16 cellular contexts compared by ENCODE assay signal in the genomic region with DNA sequence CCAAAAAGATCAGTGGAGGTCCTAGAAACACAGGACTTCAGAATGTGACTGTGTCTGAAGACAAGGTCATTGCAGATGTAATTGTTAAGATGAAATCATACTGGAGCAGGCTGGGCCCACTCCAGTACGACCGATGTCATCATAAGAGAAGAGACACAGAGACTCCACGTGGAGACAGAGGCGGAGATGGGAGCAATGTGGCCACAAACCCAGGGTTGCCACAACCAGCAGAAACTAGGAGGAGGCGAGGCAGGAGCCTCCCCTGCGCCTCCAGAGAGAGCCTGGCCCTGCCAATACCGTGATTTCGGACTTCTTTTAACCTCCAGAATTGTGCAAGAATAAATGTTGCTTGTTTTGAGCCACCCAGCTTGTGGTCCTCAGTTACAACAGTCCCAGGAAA. TPM values are rescaled to one million over a fixed set of nuclear protein-coding genes. Genes with fewer than 3 reads are reported as not detected.
"Had no signal": no experiment of that assay in that cellular context is flagged by ENCODE, and none has a peak within 500 bp of the region (broad histone marks: within the 10 kb centered on the region; RNA-seq: fewer than 3 reads in every experiment).

No MANE protein-coding gene starts in this region.

- H3K4me1 ChIP-seq: adrenal gland, lower lobe of right lung had no signal

- ATAC-seq: lower lobe of right lung; naive thymus-derived CD8-positive, alpha-beta T cell; stimulated activated naive B cell treated with anti-CD40 and anti-IgM and Interleukin-4, amounts not matched to agents 10 μg/mL and 1 μg/mL and 100 μg/mL, for 72 hours; T-helper 17 cell had no signal

- H3K36me3 ChIP-seq: adrenal gland, cardiac muscle cell, lower lobe of right lung, WERI-Rb-1 had no signal

- H3K4me3 ChIP-seq: adrenal gland, cardiac muscle cell, lower lobe of right lung had no signal

- H3K9me3 ChIP-seq: adrenal gland, lower lobe of right lung had no signal

- DNase-seq: activated CD4-positive, alpha-beta T cell treated with anti-CD3 and anti-CD28 coated beads for 1 hour; activated CD4-positive, alpha-beta T cell treated with anti-CD3 and anti-CD28 coated beads, Interleukin-2, amount 50 U/mL, for 4 hours; activated gamma-delta T cell; adrenal gland; effector CD8-positive, alpha-beta T cell; foreskin fibroblast; glutamatergic neuron; hippocampal formation; lower lobe of right lung; naive thymus-derived CD8-positive, alpha-beta T cell; stimulated activated naive B cell treated with anti-CD40 and anti-IgM and Interleukin-4, amounts not matched to agents 10 μg/mL and 1 μg/mL and 100 μg/mL, for 72 hours; T-helper 17 cell; WERI-Rb-1 had no signal

- H3K27ac ChIP-seq: adrenal gland, cardiac muscle cell, lower lobe of right lung, WERI-Rb-1 had no signal

RNA-seq across cellular contexts. Expression of a gene that starts 25.7 kb away (rescaled TPM):
- total RNA-seq: activated CD8-positive, alpha-beta memory T cell treated with anti-CD3 and anti-CD28 coated beads for 36 hours; endothelial cell of umbilical vein; naive thymus-derived CD8-positive, alpha-beta T cell; T-helper 17 cell had no signal
- polyA plus RNA-seq: cardiac muscle cell; endothelial cell of umbilical vein; naive thymus-derived CD8-positive, alpha-beta T cell had no signal
